Comparison of ENCODE assay signal across 23 cellular contexts in the genomic region with DNA sequence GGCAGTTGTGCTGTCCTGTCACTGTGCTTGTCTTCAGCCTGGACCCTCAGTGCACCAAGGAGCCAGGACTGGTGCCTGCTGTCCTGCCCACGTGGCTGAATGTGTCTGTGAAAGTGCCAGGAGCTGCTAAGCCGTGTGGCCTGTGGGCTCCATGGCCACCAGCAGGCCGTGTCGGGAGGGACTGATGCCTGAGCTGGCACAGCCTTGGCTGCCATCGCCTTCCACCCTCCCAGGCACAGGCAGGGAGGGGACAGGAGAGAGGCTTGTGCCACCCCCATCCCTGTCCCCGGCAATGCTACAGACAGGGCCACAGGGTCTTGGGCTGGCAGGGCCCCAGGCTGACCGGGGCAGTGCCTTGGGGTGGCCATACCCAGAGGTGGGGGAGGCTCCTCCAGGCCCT. TPM values are rescaled to one million over a fixed set of nuclear protein-coding genes. Genes with fewer than 3 reads are reported as not detected.
A peak's percentile ranks its signal among the peaks of the same experiment; 100 is the strongest.
DNase-seq lines count a peak whose midpoint lies in the region; ATAC-seq and TF ChIP-seq lines count a peak whose summit lies in the region.
"Had no signal": no experiment of that assay in that cellular context is flagged by ENCODE, and none has a peak within 500 bp of the region (broad histone marks: within the 10 kb centered on the region; RNA-seq: fewer than 3 reads in every experiment).

No MANE protein-coding gene starts in this region.

- 53 to 64% methylated on average over 7 of the region's 7 CpGs for WGBS in heart right ventricle, 2 donors

- no peaks in the 10 kb centered on the region for H3K9me3 Mint-ChIP-seq in IgD-negative memory B cell
- H3K9me3 Mint-ChIP-seq in stimulated activated memory B cell treated with anti-CD40 and anti-IgM and Interleukin-4, amounts not matched to agents 10 μg/mL and 1 μg/mL and 100 μg/mL, for 72 hours, result no peaks in the 10 kb centered on the region
- H3K9me3 Mint-ChIP-seq: CD8-positive, alpha-beta T cell; HFFc6 had no signal

- H3K27ac Mint-ChIP-seq in IgD-negative memory B cell, result peak overlapping the region in 2 of 3 donors; percentile 18 to 96
- peak overlapping the region; percentile 73 for H3K27ac Mint-ChIP-seq in stimulated activated memory B cell treated with anti-CD40 and anti-IgM and Interleukin-4, amounts not matched to agents 10 μg/mL and 1 μg/mL and 100 μg/mL, for 72 hours
- H3K27ac Mint-ChIP-seq: CD8-positive, alpha-beta T cell; HFFc6 had no signal

- H3K4me1 ChIP-seq in right atrium auricular region (peaks cover 0 to 36% of the 10 kb centered on the region in 2 donors), heart right ventricle (peaks cover 14 to 54% (median 30%) of the 10 kb centered on the region in 9 donors)

- H3K36me3 ChIP-seq in right atrium auricular region (peaks cover 14% of the 10 kb centered on the region), heart right ventricle (peaks cover 0 to 21% (median 0%) of the 10 kb centered on the region in 9 donors)
- H3K36me3 ChIP-seq: BLaER1 had no signal

- no peak overlapping the region for H3K4me3 ChIP-seq in right atrium auricular region
- no peak overlapping the region for H3K4me3 ChIP-seq in heart right ventricle
- H3K4me3 ChIP-seq: BLaER1 had no signal

- H3K4me3 Mint-ChIP-seq in IgD-negative memory B cell, result peak overlapping the region in 3 of 4 donors; percentile 21 to 30 (median 28)
- H3K4me3 Mint-ChIP-seq in stimulated activated memory B cell treated with anti-CD40 and anti-IgM and Interleukin-4, amounts not matched to agents 10 μg/mL and 1 μg/mL and 100 μg/mL, for 72 hours, result no peak overlapping the region
- H3K4me3 Mint-ChIP-seq: CD8-positive, alpha-beta T cell; HFFc6 had no signal

- no peaks in the 10 kb centered on the region for H3K36me3 Mint-ChIP-seq in IgD-negative memory B cell
- peaks cover 25% of the 10 kb centered on the region for H3K36me3 Mint-ChIP-seq in stimulated activated memory B cell treated with anti-CD40 and anti-IgM and Interleukin-4, amounts not matched to agents 10 μg/mL and 1 μg/mL and 100 μg/mL, for 72 hours
- H3K36me3 Mint-ChIP-seq: CD8-positive, alpha-beta T cell had no signal

- H3K27ac ChIP-seq in right atrium auricular region (peak overlapping the region; percentile 89 to 99), heart right ventricle (peak overlapping the region in 5 of 10 donors; percentile 30 to 95 (median 58))
- H3K27ac ChIP-seq: BLaER1 had no signal

- ATAC-seq in heart right ventricle, result no peak
- no peak for ATAC-seq in stimulated activated memory B cell treated with anti-CD40 and anti-IgM and Interleukin-4, amounts not matched to agents 10 μg/mL and 1 μg/mL and 100 μg/mL, for 72 hours
- ATAC-seq: CD8-positive, alpha-beta T cell had no signal

- H3K27me3 ChIP-seq in right atrium auricular region (no peaks in the 10 kb centered on the region), heart right ventricle (peaks cover 0 to 48% (median 39%) of the 10 kb centered on the region in 7 donors)

- no peak for TF ChIP-seq CTCF in right atrium auricular region (IDR thresholded peaks at IDR 0.05)
- TF ChIP-seq CTCF in heart right ventricle (IDR thresholded peaks at IDR 0.05), result no peak

- DNase-seq in right atrium auricular region (ENCODE audit: low spot score) (no peak), heart right ventricle (no peak), medulla oblongata (ENCODE audit: extremely low spot score) (peak; percentile 53), COLO829 (ENCODE audit: low spot score) (no peak), SKM-1 treated with dmso at 0.1 percent for 144 hours (lab: John Stamatoyannopoulos, UW; ENCODE audit: unreplicated experiment) (no peak), AML-193 (lab: John Stamatoyannopoulos, UW) (no peak)
- DNase-seq: Calu3; CD8-positive, alpha-beta T cell; DMS153; EL; H7; HFFc6; KG1; NCI-H1092; NCI-H1436; NCI-H187 treated with DMSO at 0.1 percent for 48 hours; NCI-H510A; NK-92 treated with Interleukin-12 subunit alpha and Interleukin-12 subunit beta, amount 100 ng/mL, for 24 hours; SIG-M5; SK-N-SH had no signal

- peaks cover 9 to 25% (median 14%) of the 10 kb centered on the region in 3 donors for H3K4me1 Mint-ChIP-seq in IgD-negative memory B cell
- H3K4me1 Mint-ChIP-seq in stimulated activated memory B cell treated with anti-CD40 and anti-IgM and Interleukin-4, amounts not matched to agents 10 μg/mL and 1 μg/mL and 100 μg/mL, for 72 hours, result peaks cover 89% of the 10 kb centered on the region

- no peaks in the 10 kb centered on the region for H3K27me3 Mint-ChIP-seq in IgD-negative memory B cell
- no peaks in the 10 kb centered on the region for H3K27me3 Mint-ChIP-seq in stimulated activated memory B cell treated with anti-CD40 and anti-IgM and Interleukin-4, amounts not matched to agents 10 μg/mL and 1 μg/mL and 100 μg/mL, for 72 hours

- intact Hi-C loops in heart right ventricle (cut with DNase I), result no loop called here

- H3K9me3 ChIP-seq in right atrium auricular region (no peaks in the 10 kb centered on the region), heart right ventricle (no peaks in the 10 kb centered on the region)
- H3K9me3 ChIP-seq: BLaER1, SK-N-SH had no signal

RNA-seq across cellular contexts. Expression of a gene that starts 24.8 kb away (rescaled TPM):
- 10 to 100 TPM; 31.0 to 68.9 TPM for total RNA-seq in right atrium auricular region
- total RNA-seq in heart right ventricle, result 10 to 100 TPM; 30.3 to 60.0 (median 37.2) TPM
- polyA plus RNA-seq in heart right ventricle, result 10 to 100 TPM; 61.5 to 89.7 TPM
- polyA plus RNA-seq in IgD-negative memory B cell, result 25.2 TPM
- total RNA-seq: CD8-positive, alpha-beta T cell; HFFc6 had no signal
- polyA plus RNA-seq: SK-N-SH had no signal

RNA-seq across cellular contexts. Expression of a gene that starts 44.4 kb away (rescaled TPM):
- total RNA-seq in right atrium auricular region, result 100 to 1,000 TPM; 256 to 321 TPM
- 100 to 1,000 TPM; 234 to 392 (median 345) TPM for total RNA-seq in heart right ventricle
- 100 to 1,000 TPM in 1 of 2 donors, 10 to 100 TPM in 1; 49.9 to 418 TPM for polyA plus RNA-seq in heart right ventricle
- polyA plus RNA-seq in IgD-negative memory B cell, result 138 TPM

RNA-seq across cellular contexts. Expression of a gene that starts 46.1 kb away (rescaled TPM):
- total RNA-seq in right atrium auricular region, result not detected
- total RNA-seq in heart right ventricle, result under 1 TPM in 6 of 10 donors, not detected in 4; 0.15 to 0.59 (median 0.36) TPM
- 1 to 10 TPM; 1.0 to 1.1 TPM for polyA plus RNA-seq in heart right ventricle
- not detected for polyA plus RNA-seq in IgD-negative memory B cell
- total RNA-seq: Calu3; CD8-positive, alpha-beta T cell had no signal
